Comparison of ENCODE assay signal across 13 cellular contexts in genomic region chr10:32950457-32951109, GRCh38. TPM values are rescaled to one million over a fixed set of nuclear protein-coding genes. Genes with fewer than 3 reads are reported as not detected.
A peak's percentile ranks its signal among the peaks of the same experiment; 100 is the strongest.
DNase-seq lines count a peak whose midpoint lies in the region; ATAC-seq, FAIRE-seq and TF ChIP-seq lines count a peak whose summit lies in the region.
"Had no signal": no experiment of that assay in that cellular context is flagged by ENCODE, and none has a peak within 500 bp of the region (broad histone marks: within the 10 kb centered on the region; RNA-seq: fewer than 3 reads in every experiment).

No MANE protein-coding gene starts in this region.

- H3K9ac ChIP-seq in mammary epithelial cell (ENCODE audit: insufficient read depth, low read length), result peak overlapping the region; percentile 22

- H3K27ac Mint-ChIP-seq in Caco-2 (ENCODE audit: unreplicated experiment) (peak overlapping the region; percentile 48), natural killer cell (peak overlapping the region; percentile 84 to 86)

- dilution Hi-C loops in mammary epithelial cell (cut with HindIII; ENCODE audit: low sequenced_read_pairs), result no loop called here

- intact Hi-C loops in Caco-2 (cut with micrococcal nuclease; ENCODE audit: unreplicated experiment) (loop anchor here (10.0 kb wide), 1 partner anchor 314 kb away; no protein-coding TSS in a partner anchor), mammary epithelial cell (cut with micrococcal nuclease) (loop anchor here (5.0 kb wide), 1 partner anchor 153 kb away; no protein-coding TSS in a partner anchor), natural killer cell (cut with micrococcal nuclease) (loop anchor here (10.0 kb wide), 1 partner anchor 164 kb away; no protein-coding TSS in a partner anchor), posterior cingulate gyrus (cut with DNase I) (no loop called here)

- H3K4me2 ChIP-seq in mammary epithelial cell (ENCODE audit: insufficient read depth, low read depth, low read length), result peak overlapping the region; percentile 94

- H3K9me3 ChIP-seq in Caco-2 (no peaks in the 10 kb centered on the region), mammary epithelial cell (replicated peaks; ENCODE audit: insufficient read depth, low read length) (no peaks in the 10 kb centered on the region)

- peak overlapping the region; percentile 11; the same call in 1 of the 2 replicates for H3K4me3 ChIP-seq in Caco-2 (ENCODE audit: low read depth, low read length)
- H3K4me3 ChIP-seq in mammary epithelial cell (replicated peaks in 1 of 3; ENCODE audit: insufficient read depth in 1 of 3, low read depth in 2 of 3, low read length in 3 of 3), result peak overlapping the region in 2 of 3 experiments; percentile 15 to 22
- no peak overlapping the region for H3K4me3 ChIP-seq in foreskin fibroblast (ENCODE audit: low read depth in 1 of 2, low read length in 2 of 2)
- H3K4me3 ChIP-seq: dorsolateral prefrontal cortex had no signal

- peak; percentile 36 for FAIRE-seq in HTR-8/SVneo (lab: Jason Lieb, UNC)

- POLR2A ChIA-PET in Caco-2 (lab: Charles Lee), result interaction anchor here (1.4 kb wide), 1 partner anchor 30 kb away, joined by 4 read pairs; no protein-coding TSS in a partner anchor

- H3K79me2 ChIP-seq in mammary epithelial cell (ENCODE audit: insufficient read depth, low read length), result peaks cover 100% of the 10 kb centered on the region

- H3K4me1 ChIP-seq in Caco-2, result peaks cover 74% of the 10 kb centered on the region
- H3K4me1 ChIP-seq in mammary epithelial cell (ENCODE audit: insufficient read depth, low read length), result peaks cover 43% of the 10 kb centered on the region

- CTCF ChIA-PET in Caco-2 (lab: Charles Lee), result interaction anchor here (1.5 kb wide), 1 partner anchor 58 kb away, joined by 4 read pairs; no protein-coding TSS in a partner anchor
- CTCF ChIA-PET in mammary epithelial cell (lab: Charles Lee; ENCODE audit: low non-redundant PET), result no interaction called here

- H3K4me1 Mint-ChIP-seq in Caco-2 (ENCODE audit: low read depth, unreplicated experiment), result peaks cover 67% of the 10 kb centered on the region
- H3K4me1 Mint-ChIP-seq in natural killer cell, result peaks cover 88 to 92% of the 10 kb centered on the region in 2 donors

- peaks cover 9% of the 10 kb centered on the region for H3K36me3 Mint-ChIP-seq in Caco-2 (ENCODE audit: insufficient read depth, unreplicated experiment)
- H3K36me3 Mint-ChIP-seq in natural killer cell, result no peaks in the 10 kb centered on the region

- peak overlapping the region; percentile 54 for H3K4me3 Mint-ChIP-seq in Caco-2 (ENCODE audit: unreplicated experiment)
- peak overlapping the region; percentile 66 for H3K4me3 Mint-ChIP-seq in natural killer cell

- H3K36me3 ChIP-seq in Caco-2 (ENCODE audit: control insufficient read depth, insufficient read depth, low read length) (no peaks in the 10 kb centered on the region), mammary epithelial cell (ENCODE audit: insufficient read depth, low read length) (peaks cover 12% of the 10 kb centered on the region)

- H3K27me3 ChIP-seq in Caco-2 (replicated peaks; ENCODE audit: control insufficient read depth, insufficient read depth, low read length), result no peaks in the 10 kb centered on the region
- H3K27me3 ChIP-seq in mammary epithelial cell (ENCODE audit: insufficient read depth, low read length), result no peaks in the 10 kb centered on the region
- H3K27me3 ChIP-seq: dorsolateral prefrontal cortex had no signal

- H3K9me3 Mint-ChIP-seq in Caco-2 (ENCODE audit: unreplicated experiment), result no peaks in the 10 kb centered on the region
- no peaks in the 10 kb centered on the region for H3K9me3 Mint-ChIP-seq in natural killer cell

- in situ Hi-C loops in mammary epithelial cell (cut with MboI; ENCODE audit: low sequenced_read_pairs in 2 of 2), result loop anchor here in 1 of 2 donors (10.0 kb wide), 1 partner anchor 54 kb away; no protein-coding TSS in a partner anchor

- 66% methylated on average over 6 of the region's 6 CpGs for WGBS in mammary epithelial cell (ENCODE audit: low coverage, missing lambda C conversion rate)

- no peaks in the 10 kb centered on the region for H3K27me3 Mint-ChIP-seq in Caco-2 (ENCODE audit: insufficient read depth, unreplicated experiment)
- H3K27me3 Mint-ChIP-seq in natural killer cell (ENCODE audit: low read depth in 2 of 2), result no peaks in the 10 kb centered on the region

- TF ChIP-seq CTCF in Caco-2 (IDR thresholded peaks at IDR 0.05; ENCODE audit: insufficient read depth in 1 of 2, low read depth in 1 of 2, low read length in 1 of 2, severe bottlenecking in 1 of 2, unreplicated experiment in 1 of 2) (no peak), mammary epithelial cell (conservative IDR thresholded peaks at IDR 0.05 in 1 of 2, IDR thresholded peaks at IDR 0.05 in 1 of 2; ENCODE audit: extremely low read depth in 1 of 2, insufficient read depth in 1 of 2, low read depth in 1 of 2, low read length in 2 of 2) (no peak), natural killer cell (IDR thresholded peaks at IDR 0.05) (no peak), foreskin fibroblast (IDR thresholded peaks at IDR 0.05; ENCODE audit: low read depth, low read length) (no peak)

- H3K27ac ChIP-seq in mammary epithelial cell (ENCODE audit: insufficient read depth, low read depth, low read length), result peak overlapping the region; percentile 55
- H3K27ac ChIP-seq: dorsolateral prefrontal cortex, HL-60 had no signal

- no peak for ATAC-seq in natural killer cell
- ATAC-seq: right cardiac atrium had no signal

- H4K20me1 ChIP-seq in mammary epithelial cell (ENCODE audit: insufficient read depth, low read length), result peaks cover 26% of the 10 kb centered on the region

- H2AFZ ChIP-seq in mammary epithelial cell (ENCODE audit: low read depth, low read length), result no peak overlapping the region

- BruUV-seq in Caco-2 (replicated peaks; lab: Mats Ljungman, UMichigan) (no TSS peak), mammary epithelial cell (replicated peaks; lab: Mats Ljungman, UMichigan) (no TSS peak)

- no peak for DNase-seq in Caco-2
- DNase-seq in HTR-8/SVneo (ENCODE audit: insufficient read length, low spot score), result no peak
- DNase-seq in mammary epithelial cell, result no peak
- no peak for DNase-seq in natural killer cell
- DNase-seq in posterior cingulate gyrus, result no peak
- DNase-seq in foreskin fibroblast, result no peak
- DNase-seq in SKM-1 treated with dmso at 0.1 percent for 144 hours (lab: John Stamatoyannopoulos, UW; ENCODE audit: unreplicated experiment), result no peak
- no peak for DNase-seq in NCI-H510A (lab: John Stamatoyannopoulos, UW)
- DNase-seq: DMS79, dorsolateral prefrontal cortex, NCI-H446 treated with DMSO at 0.1 percent for 48 hours, right cardiac atrium had no signal

RNA-seq across cellular contexts. Expression of gene ITGB1, which starts 7.4 kb away (rescaled TPM):
- total RNA-seq in Caco-2 (2022) (404 and 474 TPM in 2 replicates), mammary epithelial cell (1,000 to 10,000 TPM; 1,296 to 1,718 TPM), natural killer cell (100 to 1,000 TPM; 175 to 280 (median 202) TPM)
- 671 TPM for polyA plus RNA-seq in mammary epithelial cell
- 831 TPM for polyA minus RNA-seq in mammary epithelial cell

Comparison
In these comparisons a context has a peak if more than half of its experiments do, and no peak if none do; other contexts are left out.
1. H3K4me3 ChIP-seq: peak in Caco-2 (single experiment) and mammary epithelial cell (2 of 3); none in foreskin fibroblast (0 of 2).